In the genomic region with DNA sequence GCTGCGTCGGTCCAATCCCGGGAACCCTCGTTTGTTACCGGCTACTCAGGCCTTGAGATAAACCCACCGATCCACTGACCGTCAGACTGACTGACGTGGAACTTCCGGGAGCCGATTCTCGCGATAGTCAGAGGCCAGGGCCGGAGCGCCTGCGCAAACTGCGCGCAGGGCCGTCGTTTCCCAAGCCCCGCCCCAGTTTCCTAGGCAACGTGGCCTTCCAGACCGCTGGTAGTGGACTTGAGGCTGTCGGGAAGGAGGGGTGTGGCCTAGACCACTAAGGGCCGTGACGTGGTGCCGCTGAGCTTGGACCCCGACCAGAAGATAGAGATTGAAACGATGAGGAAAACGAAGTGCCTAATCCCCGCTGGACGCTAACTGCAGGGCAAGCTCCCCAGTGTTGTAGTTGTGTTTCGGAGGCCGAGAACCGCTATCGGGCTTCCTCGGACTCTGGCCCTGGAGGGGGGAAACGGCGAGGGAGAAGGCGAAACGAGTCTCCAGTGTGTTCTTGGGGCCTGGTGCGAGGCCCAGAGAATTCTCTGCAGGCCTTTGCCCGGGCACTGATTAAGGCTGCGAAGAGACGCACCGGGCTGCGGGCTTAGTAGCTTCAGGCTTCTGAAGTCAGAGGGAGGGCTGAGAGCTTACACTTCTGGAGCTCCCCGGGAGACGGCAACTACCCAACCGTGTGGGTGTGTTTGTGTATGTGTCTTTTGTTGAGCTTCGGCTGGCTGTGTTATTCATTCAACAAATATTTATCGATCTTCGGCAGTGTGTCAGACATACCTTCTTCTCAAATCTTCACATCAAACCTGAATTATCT, we compare ENCODE assay signal across 8 cellular contexts. TPM values are rescaled to one million over a fixed set of nuclear protein-coding genes. Genes with fewer than 3 reads are reported as not detected.
DNase-seq lines count a peak whose midpoint lies in the region; ATAC-seq, FAIRE-seq and TF ChIP-seq lines count a peak whose summit lies in the region.

A gene (minus strand): TSS at position 96 of the 817 bp plus-strand sequence. CDS start 97 bp downstream, outside the sequence.

- no peaks in the 10 kb centered on the region for H3K36me3 Mint-ChIP-seq in activated CD4-positive, alpha-beta T cell treated with anti-CD3 and anti-CD28 coated beads for 36 hours (ENCODE audit: low read depth)

- peak; percentile 91 for FAIRE-seq in kidney (lab: Jason Lieb, UNC)

- peak; percentile 99 for DNase-seq in Ammon's horn (ENCODE audit: low spot score)
- peak; percentile 86 for DNase-seq in GM19238 (ENCODE audit: insufficient read length, low spot score)
- peak; percentile 99 to 100 for DNase-seq in NCI-H524 (lab: John Stamatoyannopoulos, UW)
- peak; percentile 98 for DNase-seq in activated CD4-positive, alpha-beta T cell treated with anti-CD3 and anti-CD28 coated beads for 36 hours
- peak; percentile 100 for DNase-seq in choroid plexus epithelial cell (ENCODE audit: low read depth)
- peak; percentile 100 for DNase-seq in kidney
- peak; percentile 98 for DNase-seq in stimulated activated CD4-positive, alpha-beta T cell treated with anti-CD3 and anti-CD28 coated beads, Interleukin-15, amount 100 ng/mL, for 24 hours

- peak within 1 kb of the TSS; percentile 96 to 98 for H3K27ac ChIP-seq in kidney (ENCODE audit: low read depth in 2 of 2, low read length in 2 of 2)

- TF ChIP-seq CTCF in choroid plexus epithelial cell (conservative IDR thresholded peaks at IDR 0.05; ENCODE audit: low read depth, low read length), result no peak
- no peak for TF ChIP-seq CTCF in kidney (IDR thresholded peaks at IDR 0.05; ENCODE audit: borderline replicate concordance, extremely low read depth, insufficient read depth)

- H3K9ac ChIP-seq in kidney (ENCODE audit: low read length in 2 of 2), result peak within 1 kb of the TSS; percentile 94 to 97

- no peaks in the 10 kb centered on the region for H3K27me3 Mint-ChIP-seq in activated CD4-positive, alpha-beta T cell treated with anti-CD3 and anti-CD28 coated beads for 36 hours

- peaks cover 0 to 4% of the 10 kb centered on the region in 2 donors for H3K4me1 ChIP-seq in kidney (ENCODE audit: control insufficient read depth in 1 of 2, insufficient read depth in 1 of 2, low read depth in 1 of 2, low read length in 2 of 2)

- peaks cover 38% of the 10 kb centered on the region for H3K4me1 Mint-ChIP-seq in activated CD4-positive, alpha-beta T cell treated with anti-CD3 and anti-CD28 coated beads for 36 hours

- POLR2A ChIA-PET in activated CD4-positive, alpha-beta T cell treated with anti-CD3 and anti-CD28 coated beads for 36 hours (lab: Charles Lee), result interaction anchor here (0.6 to 0.8 kb wide), 3 partner anchors 35 to 956 kb away, joined by 3 to 5 read pairs (median 3); a partner anchor contains a TSS

- no peaks in the 10 kb centered on the region for H3K36me3 ChIP-seq in kidney (ENCODE audit: control insufficient read depth in 1 of 2, insufficient read depth in 2 of 2, low read length in 2 of 2)

- CTCF ChIA-PET in activated CD4-positive, alpha-beta T cell treated with anti-CD3 and anti-CD28 coated beads for 36 hours (lab: Charles Lee), result interaction anchor here (1.1 to 1.7 kb wide), 3 partner anchors 10 to 70 kb away, joined by 3 to 6 read pairs (median 3); a partner anchor contains a TSS

- no peaks in the 10 kb centered on the region for H3K9me3 Mint-ChIP-seq in activated CD4-positive, alpha-beta T cell treated with anti-CD3 and anti-CD28 coated beads for 36 hours (ENCODE audit: low read depth)

- no peaks in the 10 kb centered on the region for H3K9me3 ChIP-seq in kidney (ENCODE audit: control insufficient read depth in 1 of 2, low read length in 2 of 2)

- ATAC-seq in HG03442 (IDR thresholded peaks at IDR 0.05; ENCODE audit: unreplicated experiment), result peak; percentile 98
- ATAC-seq in activated CD4-positive, alpha-beta T cell treated with anti-CD3 and anti-CD28 coated beads for 36 hours, result peak; percentile 93

- peak within 1 kb of the TSS; percentile 96 for H3K4me3 Mint-ChIP-seq in activated CD4-positive, alpha-beta T cell treated with anti-CD3 and anti-CD28 coated beads for 36 hours

- H3K27ac Mint-ChIP-seq in activated CD4-positive, alpha-beta T cell treated with anti-CD3 and anti-CD28 coated beads for 36 hours, result peak within 1 kb of the TSS; percentile 97

- intact Hi-C loops in activated CD4-positive, alpha-beta T cell treated with anti-CD3 and anti-CD28 coated beads for 36 hours (cut with DNase I, micrococcal nuclease), result loop anchor here (1.0 to 10.0 kb wide), 8 partner anchors 31 to 1841 kb away; a partner anchor contains a TSS
- intact Hi-C loops in kidney (cut with DNase I), result no loop called here

- H3K4me3 ChIP-seq in choroid plexus epithelial cell (ENCODE audit: low read depth, low read length) (peak within 1 kb of the TSS; percentile 89), kidney (ENCODE audit: low read length in 2 of 2) (peak within 1 kb of the TSS; percentile 78 to 88)

RNA-seq across cellular contexts. Expression of the gene that starts here (rescaled TPM):
- total RNA-seq in activated CD4-positive, alpha-beta T cell treated with anti-CD3 and anti-CD28 coated beads for 36 hours, result 10 to 100 TPM; 90.9 to 99.2 TPM
- 124 TPM for total RNA-seq in kidney
- 47.3 TPM for polyA plus RNA-seq in kidney (ENCODE audit: insufficient read depth, low read depth, low replicate concordance)

Comparison
In these comparisons a context has a peak if more than half of its experiments do, and no peak if none do; other contexts are left out.
1. Peak in every context shown above with its lines: DNase-seq, ATAC-seq, H3K4me3 ChIP-seq and H3K27ac ChIP-seq.